1 cellular context compared by ENCODE assay signal in the genomic region with DNA sequence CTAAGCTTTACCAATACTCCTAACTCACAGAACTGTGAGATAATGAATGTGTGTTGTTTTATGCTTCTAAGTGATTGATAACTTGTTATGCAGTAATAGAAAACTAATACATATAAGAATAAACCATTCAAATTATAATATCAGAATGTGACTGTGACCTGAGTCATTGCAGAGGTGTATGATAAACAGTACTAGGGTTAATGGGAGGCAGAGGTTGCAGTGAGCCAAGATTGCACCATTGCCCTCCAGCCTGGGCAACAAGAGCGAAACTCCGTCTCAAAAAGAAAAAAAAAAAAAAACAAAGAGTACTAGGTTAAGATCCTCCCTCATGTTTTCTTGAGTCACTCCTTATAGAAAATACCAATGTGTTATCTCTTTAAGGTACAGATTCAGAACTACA.
TF ChIP-seq lines count a peak whose summit lies in the region.

No MANE protein-coding gene starts in this region.

TF ChIP-seq in HepG2, 621 proteins besides CTCF, POLR2A, EP300 and RAD21:
- TF ChIP-seq, protein P1, sequence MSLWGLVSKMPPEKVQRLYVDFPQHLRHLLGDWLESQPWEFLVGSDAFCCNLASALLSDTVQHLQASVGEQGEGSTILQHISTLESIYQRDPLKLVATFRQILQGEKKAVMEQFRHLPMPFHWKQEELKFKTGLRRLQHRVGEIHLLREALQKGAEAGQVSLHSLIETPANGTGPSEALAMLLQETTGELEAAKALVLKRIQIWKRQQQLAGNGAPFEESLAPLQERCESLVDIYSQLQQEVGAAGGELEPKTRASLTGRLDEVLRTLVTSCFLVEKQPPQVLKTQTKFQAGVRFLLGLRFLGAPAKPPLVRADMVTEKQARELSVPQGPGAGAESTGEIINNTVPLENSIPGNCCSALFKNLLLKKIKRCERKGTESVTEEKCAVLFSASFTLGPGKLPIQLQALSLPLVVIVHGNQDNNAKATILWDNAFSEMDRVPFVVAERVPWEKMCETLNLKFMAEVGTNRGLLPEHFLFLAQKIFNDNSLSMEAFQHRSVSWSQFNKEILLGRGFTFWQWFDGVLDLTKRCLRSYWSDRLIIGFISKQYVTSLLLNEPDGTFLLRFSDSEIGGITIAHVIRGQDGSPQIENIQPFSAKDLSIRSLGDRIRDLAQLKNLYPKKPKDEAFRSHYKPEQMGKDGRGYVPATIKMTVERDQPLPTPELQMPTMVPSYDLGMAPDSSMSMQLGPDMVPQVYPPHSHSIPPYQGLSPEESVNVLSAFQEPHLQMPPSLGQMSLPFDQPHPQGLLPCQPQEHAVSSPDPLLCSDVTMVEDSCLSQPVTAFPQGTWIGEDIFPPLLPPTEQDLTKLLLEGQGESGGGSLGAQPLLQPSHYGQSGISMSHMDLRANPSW (CRISPR knock-in tag; IDR thresholded peaks at IDR 0.05; ENCODE audit: borderline replicate concordance): no peak
- TF ChIP-seq SRF (IDR thresholded peaks at IDR 0.05; ENCODE audit: low read depth, low read length) (no peak), EEA1 (CRISPR knock-in tag; IDR thresholded peaks at IDR 0.05; ENCODE audit: borderline replicate concordance) (no peak), SOX6 (IDR thresholded peaks at IDR 0.05) (no peak), SOX6 (CRISPR knock-in tag; IDR thresholded peaks at IDR 0.05) (no peak), NKX3-1 (CRISPR knock-in tag; IDR thresholded peaks at IDR 0.05) (no peak), PAWR (CRISPR knock-in tag; IDR thresholded peaks at IDR 0.05; ENCODE audit: borderline replicate concordance) (no peak), DR1 (CRISPR knock-in tag; IDR thresholded peaks at IDR 0.05) (no peak), ZNF34 (CRISPR knock-in tag; IDR thresholded peaks at IDR 0.05; ENCODE audit: borderline replicate concordance) (no peak), ZNF567 (CRISPR knock-in tag; IDR thresholded peaks at IDR 0.05; ENCODE audit: borderline replicate concordance) (no peak), ZFP36 (IDR thresholded peaks at IDR 0.05; ENCODE audit: borderline replicate concordance, low read depth, low read length, partially characterized antibody) (no peak), NFRKB (IDR thresholded peaks at IDR 0.05) (no peak), KDM4B (CRISPR knock-in tag; IDR thresholded peaks at IDR 0.05) (no peak)
- TF ChIP-seq, protein P2, sequence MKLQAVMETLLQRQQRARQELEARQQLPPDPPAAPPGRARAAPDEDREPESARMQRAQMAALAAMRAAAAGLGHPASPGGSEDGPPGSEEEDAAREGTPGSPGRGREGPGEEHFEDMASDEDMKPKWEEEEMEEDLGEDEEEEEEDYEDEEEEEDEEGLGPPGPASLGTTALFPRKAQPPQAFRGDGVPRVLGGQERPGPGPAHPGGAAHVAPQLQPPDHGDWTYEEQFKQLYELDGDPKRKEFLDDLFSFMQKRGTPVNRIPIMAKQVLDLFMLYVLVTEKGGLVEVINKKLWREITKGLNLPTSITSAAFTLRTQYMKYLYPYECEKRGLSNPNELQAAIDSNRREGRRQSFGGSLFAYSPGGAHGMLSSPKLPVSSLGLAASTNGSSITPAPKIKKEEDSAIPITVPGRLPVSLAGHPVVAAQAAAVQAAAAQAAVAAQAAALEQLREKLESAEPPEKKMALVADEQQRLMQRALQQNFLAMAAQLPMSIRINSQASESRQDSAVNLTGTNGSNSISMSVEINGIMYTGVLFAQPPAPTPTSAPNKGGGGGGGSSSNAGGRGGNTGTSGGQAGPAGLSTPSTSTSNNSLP (IDR thresholded peaks at IDR 0.05; ENCODE audit: low read depth, low read length): no peak
- TF ChIP-seq, protein P3, sequence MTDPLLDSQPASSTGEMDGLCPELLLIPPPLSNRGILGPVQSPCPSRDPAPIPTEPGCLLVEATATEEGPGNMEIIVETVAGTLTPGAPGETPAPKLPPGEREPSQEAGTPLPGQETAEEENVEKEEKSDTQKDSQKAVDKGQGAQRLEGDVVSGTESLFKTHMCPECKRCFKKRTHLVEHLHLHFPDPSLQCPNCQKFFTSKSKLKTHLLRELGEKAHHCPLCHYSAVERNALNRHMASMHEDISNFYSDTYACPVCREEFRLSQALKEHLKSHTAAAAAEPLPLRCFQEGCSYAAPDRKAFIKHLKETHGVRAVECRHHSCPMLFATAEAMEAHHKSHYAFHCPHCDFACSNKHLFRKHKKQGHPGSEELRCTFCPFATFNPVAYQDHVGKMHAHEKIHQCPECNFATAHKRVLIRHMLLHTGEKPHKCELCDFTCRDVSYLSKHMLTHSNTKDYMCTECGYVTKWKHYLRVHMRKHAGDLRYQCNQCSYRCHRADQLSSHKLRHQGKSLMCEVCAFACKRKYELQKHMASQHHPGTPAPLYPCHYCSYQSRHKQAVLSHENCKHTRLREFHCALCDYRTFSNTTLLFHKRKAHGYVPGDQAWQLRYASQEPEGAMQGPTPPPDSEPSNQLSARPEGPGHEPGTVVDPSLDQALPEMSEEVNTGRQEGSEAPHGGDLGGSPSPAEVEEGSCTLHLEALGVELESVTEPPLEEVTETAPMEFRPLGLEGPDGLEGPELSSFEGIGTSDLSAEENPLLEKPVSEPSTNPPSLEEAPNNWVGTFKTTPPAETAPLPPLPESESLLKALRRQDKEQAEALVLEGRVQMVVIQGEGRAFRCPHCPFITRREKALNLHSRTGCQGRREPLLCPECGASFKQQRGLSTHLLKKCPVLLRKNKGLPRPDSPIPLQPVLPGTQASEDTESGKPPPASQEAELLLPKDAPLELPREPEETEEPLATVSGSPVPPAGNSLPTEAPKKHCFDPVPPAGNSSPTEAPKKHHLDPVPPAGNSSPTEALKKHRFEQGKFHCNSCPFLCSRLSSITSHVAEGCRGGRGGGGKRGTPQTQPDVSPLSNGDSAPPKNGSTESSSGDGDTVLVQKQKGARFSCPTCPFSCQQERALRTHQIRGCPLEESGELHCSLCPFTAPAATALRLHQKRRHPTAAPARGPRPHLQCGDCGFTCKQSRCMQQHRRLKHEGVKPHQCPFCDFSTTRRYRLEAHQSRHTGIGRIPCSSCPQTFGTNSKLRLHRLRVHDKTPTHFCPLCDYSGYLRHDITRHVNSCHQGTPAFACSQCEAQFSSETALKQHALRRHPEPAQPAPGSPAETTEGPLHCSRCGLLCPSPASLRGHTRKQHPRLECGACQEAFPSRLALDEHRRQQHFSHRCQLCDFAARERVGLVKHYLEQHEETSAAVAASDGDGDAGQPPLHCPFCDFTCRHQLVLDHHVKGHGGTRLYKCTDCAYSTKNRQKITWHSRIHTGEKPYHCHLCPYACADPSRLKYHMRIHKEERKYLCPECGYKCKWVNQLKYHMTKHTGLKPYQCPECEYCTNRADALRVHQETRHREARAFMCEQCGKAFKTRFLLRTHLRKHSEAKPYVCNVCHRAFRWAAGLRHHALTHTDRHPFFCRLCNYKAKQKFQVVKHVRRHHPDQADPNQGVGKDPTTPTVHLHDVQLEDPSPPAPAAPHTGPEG (CRISPR knock-in tag; IDR thresholded peaks at IDR 0.05): no peak
- TF ChIP-seq, protein P4, sequence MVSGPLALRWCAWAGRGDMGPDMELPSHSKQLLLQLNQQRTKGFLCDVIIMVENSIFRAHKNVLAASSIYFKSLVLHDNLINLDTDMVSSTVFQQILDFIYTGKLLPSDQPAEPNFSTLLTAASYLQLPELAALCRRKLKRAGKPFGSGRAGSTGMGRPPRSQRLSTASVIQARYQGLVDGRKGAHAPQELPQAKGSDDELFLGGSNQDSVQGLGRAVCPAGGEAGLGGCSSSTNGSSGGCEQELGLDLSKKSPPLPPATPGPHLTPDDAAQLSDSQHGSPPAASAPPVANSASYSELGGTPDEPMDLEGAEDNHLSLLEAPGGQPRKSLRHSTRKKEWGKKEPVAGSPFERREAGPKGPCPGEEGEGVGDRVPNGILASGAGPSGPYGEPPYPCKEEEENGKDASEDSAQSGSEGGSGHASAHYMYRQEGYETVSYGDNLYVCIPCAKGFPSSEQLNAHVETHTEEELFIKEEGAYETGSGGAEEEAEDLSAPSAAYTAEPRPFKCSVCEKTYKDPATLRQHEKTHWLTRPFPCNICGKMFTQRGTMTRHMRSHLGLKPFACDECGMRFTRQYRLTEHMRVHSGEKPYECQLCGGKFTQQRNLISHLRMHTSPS (CRISPR knock-in tag; IDR thresholded peaks at IDR 0.05; ENCODE audit: low read depth): no peak
- TF ChIP-seq, protein P5, sequence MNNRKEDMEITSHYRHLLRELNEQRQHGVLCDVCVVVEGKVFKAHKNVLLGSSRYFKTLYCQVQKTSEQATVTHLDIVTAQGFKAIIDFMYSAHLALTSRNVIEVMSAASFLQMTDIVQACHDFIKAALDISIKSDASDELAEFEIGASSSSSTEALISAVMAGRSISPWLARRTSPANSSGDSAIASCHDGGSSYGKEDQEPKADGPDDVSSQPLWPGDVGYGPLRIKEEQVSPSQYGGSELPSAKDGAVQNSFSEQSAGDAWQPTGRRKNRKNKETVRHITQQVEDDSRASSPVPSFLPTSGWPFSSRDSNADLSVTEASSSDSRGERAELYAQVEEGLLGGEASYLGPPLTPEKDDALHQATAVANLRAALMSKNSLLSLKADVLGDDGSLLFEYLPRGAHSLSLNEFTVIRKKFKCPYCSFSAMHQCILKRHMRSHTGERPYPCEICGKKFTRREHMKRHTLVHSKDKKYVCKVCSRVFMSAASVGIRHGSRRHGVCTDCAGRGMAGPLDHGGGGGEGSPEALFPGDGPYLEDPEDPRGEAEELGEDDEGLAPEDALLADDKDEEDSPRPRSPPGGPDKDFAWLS (CRISPR knock-in tag; IDR thresholded peaks at IDR 0.05; ENCODE audit: borderline replicate concordance): no peak
- TF ChIP-seq, protein P6, sequence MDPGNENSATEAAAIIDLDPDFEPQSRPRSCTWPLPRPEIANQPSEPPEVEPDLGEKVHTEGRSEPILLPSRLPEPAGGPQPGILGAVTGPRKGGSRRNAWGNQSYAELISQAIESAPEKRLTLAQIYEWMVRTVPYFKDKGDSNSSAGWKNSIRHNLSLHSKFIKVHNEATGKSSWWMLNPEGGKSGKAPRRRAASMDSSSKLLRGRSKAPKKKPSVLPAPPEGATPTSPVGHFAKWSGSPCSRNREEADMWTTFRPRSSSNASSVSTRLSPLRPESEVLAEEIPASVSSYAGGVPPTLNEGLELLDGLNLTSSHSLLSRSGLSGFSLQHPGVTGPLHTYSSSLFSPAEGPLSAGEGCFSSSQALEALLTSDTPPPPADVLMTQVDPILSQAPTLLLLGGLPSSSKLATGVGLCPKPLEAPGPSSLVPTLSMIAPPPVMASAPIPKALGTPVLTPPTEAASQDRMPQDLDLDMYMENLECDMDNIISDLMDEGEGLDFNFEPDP (CRISPR knock-in tag; conservative IDR thresholded peaks at IDR 0.05): no peak
TF ChIP-seq in HepG2: peak in this region for 0.
